Comparison of ENCODE assay signal across 35 cellular contexts in genomic region chr2:155675920-155676319, GRCh38.
"Had no signal": no experiment of that assay in that cellular context is flagged by ENCODE, and none has a peak within 500 bp of the region (broad histone marks: within the 10 kb centered on the region; RNA-seq: fewer than 3 reads in every experiment).

No MANE protein-coding gene starts in this region.

- H3K4me3 ChIP-seq: MG63 had no signal

- H3K36me3 ChIP-seq: MG63 had no signal

- DNase-seq: Kasumi-1, MG63, MM.1S, MV-4-11, NCI-H1048, NCI-H1092, NCI-H1092 treated with DMSO at 0.1 percent for 48 hours, NCI-H1105, NCI-H1105 treated with DMSO at 0.1 percent for 48 hours, NCI-H1417, NCI-H1417 treated with DMSO at 0.1 percent for 48 hours, NCI-H1436, NCI-H1436 treated with DMSO at 0.1 percent for 48 hours, NCI-H146, NCI-H1694, NCI-H1694 treated with DMSO at 0.1 percent for 48 hours, NCI-H187, NCI-H187 treated with DMSO at 0.1 percent for 48 hours, NCI-H1930, NCI-H2029, NCI-H2029 treated with DMSO at 0.1 percent for 48 hours, NCI-H2081, NCI-H2081 treated with DMSO at 0.1 percent for 48 hours, NCI-H2107, NCI-H2171, NCI-H2171 treated with DMSO at 0.1 percent for 48 hours, NCI-H2227 treated with DMSO at 0.1 percent for 48 hours, NCI-H226, NCI-H345, NCI-H446, NCI-H446 treated with DMSO at 0.1 percent for 48 hours, NCI-H510A, NCI-H510A treated with DMSO at 0.1 percent for 48 hours, NCI-H524, NCI-H524 treated with DMSO at 0.1 percent for 48 hours had no signal

- H3K9me3 ChIP-seq: MG63 had no signal

- H3K27me3 ChIP-seq: MG63 had no signal
